ENCODE assay signal across 10 cellular contexts in genomic region chr20:54123587-54124180, GRCh38.
DNase-seq lines count a peak whose midpoint lies in the region; ATAC-seq, FAIRE-seq and TF ChIP-seq lines count a peak whose summit lies in the region.
"Had no signal": no experiment of that assay in that cellular context is flagged by ENCODE, and none has a peak within 500 bp of the region (broad histone marks: within the 10 kb centered on the region; RNA-seq: fewer than 3 reads in every experiment).

No MANE protein-coding gene starts in this region.

- ATAC-seq in HG02623 (IDR thresholded peaks at IDR 0.05; ENCODE audit: unreplicated experiment), result no peak
- no peak for ATAC-seq in HG03139 (IDR thresholded peaks at IDR 0.05; ENCODE audit: unreplicated experiment)

- DNase-seq in GOT3 (lab: John Stamatoyannopoulos, UW), result peak; percentile 37
- DNase-seq in RCC 7860 (ENCODE audit: low spot score), result peak; percentile 100
- peak; percentile 92 for DNase-seq in foreskin fibroblast
- peak; percentile 32 for DNase-seq in smooth muscle cell of the brain vasculature (ENCODE audit: low read depth, low spot score)
- no peak for DNase-seq in coronary artery (ENCODE audit: low spot score)
- no peak for DNase-seq in NK-92 treated with Interleukin-12 subunit alpha and Interleukin-12 subunit beta, amount 100 ng/mL, for 24 hours (lab: John Stamatoyannopoulos, UW)
- DNase-seq: activated naive CD8-positive, alpha-beta T cell treated with anti-CD3 and anti-CD28 coated beads, Interleukin-2, amount 10 ng/mL, durations not matched to agents 7 days and 5 days; ovary had no signal

- H3K27ac ChIP-seq in coronary artery, result no peak overlapping the region
- H3K27ac ChIP-seq: ovary had no signal

- H3K4me3 ChIP-seq in foreskin fibroblast (ENCODE audit: low read depth in 1 of 2, low read length in 2 of 2) (no peak overlapping the region), coronary artery (no peak overlapping the region)
- H3K4me3 ChIP-seq: ovary had no signal

- TF ChIP-seq CTCF in foreskin fibroblast (IDR thresholded peaks at IDR 0.05; ENCODE audit: low read depth, low read length) (no peak), coronary artery (IDR thresholded peaks at IDR 0.05) (no peak)

- peak; percentile 99 for FAIRE-seq in RCC 7860 (lab: Jason Lieb, UNC)

Comparison
In these comparisons a context has a peak if more than half of its experiments do, and no peak if none do; other contexts are left out.
1. DNase-seq: peak in GOT3 (single experiment), RCC 7860 (single experiment), foreskin fibroblast (2 of 2) and smooth muscle cell of the brain vasculature (single experiment); none in coronary artery (single experiment) and NK-92 treated with Interleukin-12 subunit alpha and Interleukin-12 subunit beta, amount 100 ng/mL, for 24 hours (single experiment).